In genomic region chr14:77301103-77301502, GRCh38 we compare ENCODE assay signal across 8 cellular contexts. TPM values are rescaled to one million over a fixed set of nuclear protein-coding genes. Genes with fewer than 3 reads are reported as not detected.
A peak's percentile ranks its signal among the peaks of the same experiment; 100 is the strongest.
DNase-seq lines count a peak whose midpoint lies in the region; ATAC-seq, FAIRE-seq and TF ChIP-seq lines count a peak whose summit lies in the region.

No MANE protein-coding gene starts in this region.

- no peak overlapping the region for H3K4me3 ChIP-seq in AG04449 (ENCODE audit: low read depth, low read length)
- H3K4me3 ChIP-seq in effector memory CD4-positive, alpha-beta T cell (ENCODE audit: insufficient read depth, low read depth, low read length, poor library complexity, severe bottlenecking), result no peak overlapping the region
- no peak overlapping the region for H3K4me3 ChIP-seq in lower lobe of right lung

- DNase-seq in AG04449 (ENCODE audit: low read depth, low spot score), result no peak
- DNase-seq in GM18507 (ENCODE audit: extremely low spot score, insufficient read length, low read depth), result peak; percentile 38
- DNase-seq in NCI-H2196 treated with DMSO at 0.1 percent for 48 hours (lab: John Stamatoyannopoulos, UW; ENCODE audit: unreplicated experiment), result peak; percentile 44
- DNase-seq in activated CD4-positive, alpha-beta T cell treated with anti-CD3 and anti-CD28 coated beads, Interleukin-2, amount 10 ng/mL, durations not matched to agents 24 days and 14 days, result peak; percentile 88
- DNase-seq in effector memory CD4-positive, alpha-beta T cell, result peak in 2 of 3 donors; percentile 9 to 27
- peak; percentile 61 for DNase-seq in lower lobe of right lung
- DNase-seq in stimulated activated CD8-positive, alpha-beta memory T cell treated with anti-CD3 and anti-CD28 coated beads, Interleukin-15, amount 100 ng/mL, for 1 hour (ENCODE audit: low read depth), result peak; percentile 29

- POLR2A ChIA-PET in AG04449 (lab: Yijun Ruan, JAX), result no interaction called here

- H3K4me3 Mint-ChIP-seq in activated CD4-positive, alpha-beta T cell treated with anti-CD3 and anti-CD28 coated beads, Interleukin-2, amount 10 ng/mL, durations not matched to agents 24 days and 14 days, result no peak overlapping the region

- H3K27me3 Mint-ChIP-seq in activated CD4-positive, alpha-beta T cell treated with anti-CD3 and anti-CD28 coated beads, Interleukin-2, amount 10 ng/mL, durations not matched to agents 24 days and 14 days, result no peaks in the 10 kb centered on the region

- H3K9me3 Mint-ChIP-seq in activated CD4-positive, alpha-beta T cell treated with anti-CD3 and anti-CD28 coated beads, Interleukin-2, amount 10 ng/mL, durations not matched to agents 24 days and 14 days, result no peaks in the 10 kb centered on the region

- no peaks in the 10 kb centered on the region for H3K27me3 ChIP-seq in effector memory CD4-positive, alpha-beta T cell (replicated peaks; ENCODE audit: control insufficient read depth, insufficient read depth, low read length, poor library complexity, severe bottlenecking)
- no peaks in the 10 kb centered on the region for H3K27me3 ChIP-seq in lower lobe of right lung (ENCODE audit: low read depth)

- TF ChIP-seq CTCF in AG04449 (IDR thresholded peaks at IDR 0.05; ENCODE audit: insufficient read depth, low read length, missing control alignments) (peak; percentile 90), lower lobe of right lung (IDR thresholded peaks at IDR 0.05) (peak; percentile 57)

- H3K4me1 ChIP-seq in effector memory CD4-positive, alpha-beta T cell (ENCODE audit: control insufficient read depth, insufficient read depth, low read length, poor library complexity, severe bottlenecking), result no peaks in the 10 kb centered on the region
- peaks cover 12% of the 10 kb centered on the region for H3K4me1 ChIP-seq in lower lobe of right lung

- ATAC-seq in lower lobe of right lung (peak; percentile 29 to 38), GM18867 (IDR thresholded peaks at IDR 0.05; ENCODE audit: unreplicated experiment) (no peak)

- peaks cover 3% of the 10 kb centered on the region for H3K36me3 ChIP-seq in effector memory CD4-positive, alpha-beta T cell (ENCODE audit: control insufficient read depth, insufficient read depth, low read length)
- peaks cover 45% of the 10 kb centered on the region for H3K36me3 ChIP-seq in lower lobe of right lung

- H3K27ac Mint-ChIP-seq in activated CD4-positive, alpha-beta T cell treated with anti-CD3 and anti-CD28 coated beads, Interleukin-2, amount 10 ng/mL, durations not matched to agents 24 days and 14 days, result no peak overlapping the region

- peak; percentile 76 for FAIRE-seq in GM18507 (lab: Jason Lieb, UNC)

- H3K9me3 ChIP-seq in effector memory CD4-positive, alpha-beta T cell (ENCODE audit: control insufficient read depth, low read length), result no peaks in the 10 kb centered on the region
- no peaks in the 10 kb centered on the region for H3K9me3 ChIP-seq in lower lobe of right lung

- intact Hi-C loops in activated CD4-positive, alpha-beta T cell treated with anti-CD3 and anti-CD28 coated beads, Interleukin-2, amount 10 ng/mL, durations not matched to agents 24 days and 14 days (cut with micrococcal nuclease), result loop anchor here (2.0 to 5.0 kb wide), 3 partner anchors 204 to 406 kb away; partner anchors contain the start of genes ALKBH1, CIPC and SLIRP
- intact Hi-C loops in lower lobe of right lung (cut with DNase I), result no loop called here

- peaks cover 2% of the 10 kb centered on the region for H3K36me3 Mint-ChIP-seq in activated CD4-positive, alpha-beta T cell treated with anti-CD3 and anti-CD28 coated beads, Interleukin-2, amount 10 ng/mL, durations not matched to agents 24 days and 14 days (ENCODE audit: low read depth)

- H3K4me1 Mint-ChIP-seq in activated CD4-positive, alpha-beta T cell treated with anti-CD3 and anti-CD28 coated beads, Interleukin-2, amount 10 ng/mL, durations not matched to agents 24 days and 14 days, result peaks cover 22% of the 10 kb centered on the region

- CTCF ChIA-PET in AG04449 (lab: Yijun Ruan, JAX), result interaction anchor here (0.6 to 13.8 kb wide), 14 partner anchors 9 to 428 kb away, joined by 3 to 416 read pairs (median 4); partner anchors contain the start of genes GSTZ1, POMT2, SAMD15 and TMED8

- no peak overlapping the region for H3K27ac ChIP-seq in effector memory CD4-positive, alpha-beta T cell (ENCODE audit: insufficient read depth, low read length, poor library complexity, severe bottlenecking)
- no peak overlapping the region for H3K27ac ChIP-seq in lower lobe of right lung

RNA-seq across cellular contexts. Expression of gene POMT2, which starts 19.6 kb away (rescaled TPM):
- total RNA-seq in activated CD4-positive, alpha-beta T cell treated with anti-CD3 and anti-CD28 coated beads, Interleukin-2, amount 10 ng/mL, durations not matched to agents 24 days and 14 days, result 23.5 and 24.3 TPM in 2 replicates
- total RNA-seq in lower lobe of right lung, result 23.5 TPM

RNA-seq across cellular contexts. Expression of gene GSTZ1, which starts 19.7 kb away (rescaled TPM):
- total RNA-seq in activated CD4-positive, alpha-beta T cell treated with anti-CD3 and anti-CD28 coated beads, Interleukin-2, amount 10 ng/mL, durations not matched to agents 24 days and 14 days, result 9.5 and 9.9 TPM in 2 replicates
- total RNA-seq in lower lobe of right lung, result 12.5 TPM

RNA-seq across cellular contexts. Expression of gene NGB, which starts 30.1 kb away (rescaled TPM):
- total RNA-seq in activated CD4-positive, alpha-beta T cell treated with anti-CD3 and anti-CD28 coated beads, Interleukin-2, amount 10 ng/mL, durations not matched to agents 24 days and 14 days, result not detected in 2 replicates
- total RNA-seq in lower lobe of right lung, result not detected
